Comparison of ENCODE assay signal across 1 cellular context in the genomic region with DNA sequence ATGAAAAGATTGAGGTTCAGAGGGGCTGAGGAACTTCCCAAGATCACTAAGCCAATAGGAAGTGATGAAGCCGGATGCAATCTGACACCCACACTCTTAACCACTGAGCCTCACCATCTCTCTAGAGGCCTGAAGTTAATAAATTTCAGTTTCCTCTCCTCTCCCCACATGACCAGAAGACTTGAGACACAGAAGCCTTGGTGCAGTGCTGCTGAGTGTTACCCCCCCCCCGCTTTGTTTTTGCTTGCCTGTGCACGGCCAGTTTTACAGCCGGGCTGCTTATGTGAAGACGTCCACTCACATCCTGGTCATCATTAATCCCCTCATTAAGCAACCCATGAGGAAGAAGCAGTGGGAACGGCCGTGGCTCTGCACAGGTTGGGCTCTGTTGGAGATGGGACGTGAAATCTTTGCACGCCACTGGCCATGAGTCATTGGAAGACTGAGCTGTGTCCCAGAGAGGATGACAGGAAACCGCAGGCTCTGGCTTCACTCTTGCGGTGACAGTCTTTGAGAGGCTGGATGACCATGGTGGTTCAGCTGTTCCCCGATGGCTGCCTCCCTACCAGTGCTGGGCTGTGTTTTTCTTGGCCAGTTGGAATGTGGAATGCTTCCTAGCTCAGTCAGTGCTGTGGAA.
TF ChIP-seq lines count a peak whose summit lies in the region.

No MANE protein-coding gene starts in this region.

TF ChIP-seq in GM23338, 12 proteins besides CTCF, POLR2A, EP300 and RAD21 (continued from another document):
- TF ChIP-seq, protein P1, sequence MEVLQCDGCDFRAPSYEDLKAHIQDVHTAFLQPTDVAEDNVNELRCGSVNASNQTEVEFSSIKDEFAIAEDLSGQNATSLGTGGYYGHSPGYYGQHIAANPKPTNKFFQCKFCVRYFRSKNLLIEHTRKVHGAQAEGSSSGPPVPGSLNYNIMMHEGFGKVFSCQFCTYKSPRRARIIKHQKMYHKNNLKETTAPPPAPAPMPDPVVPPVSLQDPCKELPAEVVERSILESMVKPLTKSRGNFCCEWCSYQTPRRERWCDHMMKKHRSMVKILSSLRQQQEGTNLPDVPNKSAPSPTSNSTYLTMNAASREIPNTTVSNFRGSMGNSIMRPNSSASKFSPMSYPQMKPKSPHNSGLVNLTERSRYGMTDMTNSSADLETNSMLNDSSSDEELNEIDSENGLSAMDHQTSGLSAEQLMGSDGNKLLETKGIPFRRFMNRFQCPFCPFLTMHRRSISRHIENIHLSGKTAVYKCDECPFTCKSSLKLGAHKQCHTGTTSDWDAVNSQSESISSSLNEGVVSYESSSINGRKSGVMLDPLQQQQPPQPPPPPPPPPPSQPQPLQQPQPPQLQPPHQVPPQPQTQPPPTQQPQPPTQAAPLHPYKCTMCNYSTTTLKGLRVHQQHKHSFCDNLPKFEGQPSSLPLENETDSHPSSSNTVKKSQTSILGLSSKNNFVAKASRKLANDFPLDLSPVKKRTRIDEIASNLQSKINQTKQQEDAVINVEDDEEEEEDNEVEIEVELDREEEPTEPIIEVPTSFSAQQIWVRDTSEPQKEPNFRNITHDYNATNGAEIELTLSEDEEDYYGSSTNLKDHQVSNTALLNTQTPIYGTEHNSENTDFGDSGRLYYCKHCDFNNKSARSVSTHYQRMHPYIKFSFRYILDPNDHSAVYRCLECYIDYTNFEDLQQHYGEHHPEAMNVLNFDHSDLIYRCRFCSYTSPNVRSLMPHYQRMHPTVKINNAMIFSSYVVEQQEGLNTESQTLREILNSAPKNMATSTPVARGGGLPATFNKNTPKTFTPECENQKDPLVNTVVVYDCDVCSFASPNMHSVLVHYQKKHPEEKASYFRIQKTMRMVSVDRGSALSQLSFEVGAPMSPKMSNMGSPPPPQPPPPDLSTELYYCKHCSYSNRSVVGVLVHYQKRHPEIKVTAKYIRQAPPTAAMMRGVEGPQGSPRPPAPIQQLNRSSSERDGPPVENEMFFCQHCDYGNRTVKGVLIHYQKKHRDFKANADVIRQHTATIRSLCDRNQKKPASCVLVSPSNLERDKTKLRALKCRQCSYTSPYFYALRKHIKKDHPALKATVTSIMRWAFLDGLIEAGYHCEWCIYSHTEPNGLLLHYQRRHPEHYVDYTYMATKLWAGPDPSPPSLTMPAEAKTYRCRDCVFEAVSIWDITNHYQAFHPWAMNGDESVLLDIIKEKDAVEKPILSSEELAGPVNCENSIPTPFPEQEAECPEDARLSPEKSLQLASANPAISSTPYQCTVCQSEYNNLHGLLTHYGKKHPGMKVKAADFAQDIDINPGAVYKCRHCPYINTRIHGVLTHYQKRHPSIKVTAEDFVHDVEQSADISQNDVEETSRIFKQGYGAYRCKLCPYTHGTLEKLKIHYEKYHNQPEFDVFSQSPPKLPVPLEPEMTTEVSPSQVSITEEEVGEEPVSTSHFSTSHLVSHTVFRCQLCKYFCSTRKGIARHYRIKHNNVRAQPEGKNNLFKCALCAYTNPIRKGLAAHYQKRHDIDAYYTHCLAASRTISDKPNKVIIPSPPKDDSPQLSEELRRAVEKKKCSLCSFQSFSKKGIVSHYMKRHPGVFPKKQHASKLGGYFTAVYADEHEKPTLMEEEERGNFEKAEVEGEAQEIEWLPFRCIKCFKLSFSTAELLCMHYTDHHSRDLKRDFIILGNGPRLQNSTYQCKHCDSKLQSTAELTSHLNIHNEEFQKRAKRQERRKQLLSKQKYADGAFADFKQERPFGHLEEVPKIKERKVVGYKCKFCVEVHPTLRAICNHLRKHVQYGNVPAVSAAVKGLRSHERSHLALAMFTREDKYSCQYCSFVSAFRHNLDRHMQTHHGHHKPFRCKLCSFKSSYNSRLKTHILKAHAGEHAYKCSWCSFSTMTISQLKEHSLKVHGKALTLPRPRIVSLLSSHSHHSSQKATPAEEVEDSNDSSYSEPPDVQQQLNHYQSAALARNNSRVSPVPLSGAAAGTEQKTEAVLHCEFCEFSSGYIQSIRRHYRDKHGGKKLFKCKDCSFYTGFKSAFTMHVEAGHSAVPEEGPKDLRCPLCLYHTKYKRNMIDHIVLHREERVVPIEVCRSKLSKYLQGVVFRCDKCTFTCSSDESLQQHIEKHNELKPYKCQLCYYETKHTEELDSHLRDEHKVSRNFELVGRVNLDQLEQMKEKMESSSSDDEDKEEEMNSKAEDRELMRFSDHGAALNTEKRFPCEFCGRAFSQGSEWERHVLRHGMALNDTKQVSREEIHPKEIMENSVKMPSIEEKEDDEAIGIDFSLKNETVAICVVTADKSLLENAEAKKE (CRISPR knock-in tag; IDR thresholded peaks at IDR 0.05): no peak
- no peak for TF ChIP-seq ZNF114 (CRISPR knock-in tag; IDR thresholded peaks at IDR 0.05)
- no peak for TF ChIP-seq EZH2 (IDR thresholded peaks at IDR 0.05; ENCODE audit: low read depth, unreplicated experiment)
- TF ChIP-seq POLR2AphosphoS5 (IDR thresholded peaks at IDR 0.05; ENCODE audit: low read depth): no peak
- no peak for TF ChIP-seq REST (IDR thresholded peaks at IDR 0.05; ENCODE audit: unreplicated experiment)
